ENCODE assay signal across 23 cellular contexts in genomic region chr22:30040499-30041055, GRCh38. TPM values are rescaled to one million over a fixed set of nuclear protein-coding genes. Genes with fewer than 3 reads are reported as not detected.
"Had no signal": no experiment of that assay in that cellular context is flagged by ENCODE, and none has a peak within 500 bp of the region (broad histone marks: within the 10 kb centered on the region; RNA-seq: fewer than 3 reads in every experiment).

No MANE protein-coding gene starts in this region.

- H3K4me3 Mint-ChIP-seq: activated CD4-positive, alpha-beta memory T cell treated with anti-CD3 and anti-CD28 coated beads, Interleukin-2, amount 10 ng/mL, durations not matched to agents 7 days and 5 days; activated CD4-positive, alpha-beta T cell treated with anti-CD3 and anti-CD28 coated beads for 36 hours; activated naive CD8-positive, alpha-beta T cell; memory B cell; naive thymus-derived CD8-positive, alpha-beta T cell had no signal

- H3K9me3 Mint-ChIP-seq: activated CD4-positive, alpha-beta memory T cell treated with anti-CD3 and anti-CD28 coated beads, Interleukin-2, amount 10 ng/mL, durations not matched to agents 7 days and 5 days; memory B cell; naive thymus-derived CD8-positive, alpha-beta T cell had no signal

- H3K27me3 ChIP-seq: body of pancreas, hepatocyte, stomach, testis had no signal

- DNase-seq: activated CD4-positive, alpha-beta memory T cell treated with anti-CD3 and anti-CD28 coated beads, Interleukin-2, amount 10 ng/mL, durations not matched to agents 7 days and 5 days; activated CD4-positive, alpha-beta T cell treated with anti-CD3 and anti-CD28 coated beads for 36 hours; activated gamma-delta T cell; activated T-cell treated with anti-CD3 and anti-CD28 coated beads, Interleukin-2, amount 50 U/mL, for 48 hours; amygdala; body of pancreas; caudate nucleus; left ventricle myocardium superior; naive thymus-derived CD8-positive, alpha-beta T cell; nucleus accumbens; stimulated activated CD4-positive, alpha-beta T cell treated with anti-CD3 and anti-CD28 coated beads, Interleukin-1b, Interleukin-23, amount 100 ng/mL, for 48 hours; stomach; testis had no signal

- H3K36me3 Mint-ChIP-seq: activated naive CD8-positive, alpha-beta T cell; memory B cell; naive thymus-derived CD8-positive, alpha-beta T cell had no signal

- H3K9me3 ChIP-seq: body of pancreas, stomach, testis had no signal

- ATAC-seq: activated CD4-positive, alpha-beta T cell treated with anti-CD3 and anti-CD28 coated beads for 36 hours; body of pancreas; esophagus mucosa; left ventricle myocardium superior; naive thymus-derived CD8-positive, alpha-beta T cell had no signal

- H2AFZ ChIP-seq: hepatocyte had no signal

- H3K4me1 ChIP-seq: testis had no signal

- H3K4me3 ChIP-seq: body of pancreas, hepatocyte, stomach, testis had no signal

- H3K4me1 Mint-ChIP-seq: activated CD4-positive, alpha-beta memory T cell treated with anti-CD3 and anti-CD28 coated beads, Interleukin-2, amount 10 ng/mL, durations not matched to agents 7 days and 5 days; memory B cell had no signal

- H3K79me2 ChIP-seq: hepatocyte had no signal

- H3K36me3 ChIP-seq: stomach had no signal

- H3K27me3 Mint-ChIP-seq: activated CD4-positive, alpha-beta T cell treated with anti-CD3 and anti-CD28 coated beads for 36 hours had no signal

- H3K4me2 ChIP-seq: hepatocyte had no signal

- FAIRE-seq: colon had no signal

- H3K27ac Mint-ChIP-seq: activated CD4-positive, alpha-beta memory T cell treated with anti-CD3 and anti-CD28 coated beads, Interleukin-2, amount 10 ng/mL, durations not matched to agents 7 days and 5 days; activated CD4-positive, alpha-beta T cell treated with anti-CD3 and anti-CD28 coated beads for 36 hours; activated naive CD8-positive, alpha-beta T cell; memory B cell; naive thymus-derived CD8-positive, alpha-beta T cell had no signal

- H3K27ac ChIP-seq: body of pancreas, hepatocyte, stomach, testis had no signal

RNA-seq across cellular contexts. Expression of gene HORMAD2, which starts 39.7 kb away (rescaled TPM):
- total RNA-seq: activated CD4-positive, alpha-beta T cell treated with anti-CD3 and anti-CD28 coated beads for 36 hours; body of pancreas; esophagus mucosa; hepatocyte; kidney epithelial cell; left ventricle myocardium superior; mucosa of gallbladder; naive thymus-derived CD8-positive, alpha-beta T cell; pulmonary artery endothelial cell; stomach; T-helper 1 cell treated with Interleukin-12 subunit alpha and Interleukin-12 subunit beta and Interleukin-4 antibody, amounts not matched to agents 30 ng/mL and 1 ng/mL, for 36 hours; ureter had no signal
- polyA plus RNA-seq: hepatocyte; naive thymus-derived CD8-positive, alpha-beta T cell; stomach had no signal
